In the genomic region with DNA sequence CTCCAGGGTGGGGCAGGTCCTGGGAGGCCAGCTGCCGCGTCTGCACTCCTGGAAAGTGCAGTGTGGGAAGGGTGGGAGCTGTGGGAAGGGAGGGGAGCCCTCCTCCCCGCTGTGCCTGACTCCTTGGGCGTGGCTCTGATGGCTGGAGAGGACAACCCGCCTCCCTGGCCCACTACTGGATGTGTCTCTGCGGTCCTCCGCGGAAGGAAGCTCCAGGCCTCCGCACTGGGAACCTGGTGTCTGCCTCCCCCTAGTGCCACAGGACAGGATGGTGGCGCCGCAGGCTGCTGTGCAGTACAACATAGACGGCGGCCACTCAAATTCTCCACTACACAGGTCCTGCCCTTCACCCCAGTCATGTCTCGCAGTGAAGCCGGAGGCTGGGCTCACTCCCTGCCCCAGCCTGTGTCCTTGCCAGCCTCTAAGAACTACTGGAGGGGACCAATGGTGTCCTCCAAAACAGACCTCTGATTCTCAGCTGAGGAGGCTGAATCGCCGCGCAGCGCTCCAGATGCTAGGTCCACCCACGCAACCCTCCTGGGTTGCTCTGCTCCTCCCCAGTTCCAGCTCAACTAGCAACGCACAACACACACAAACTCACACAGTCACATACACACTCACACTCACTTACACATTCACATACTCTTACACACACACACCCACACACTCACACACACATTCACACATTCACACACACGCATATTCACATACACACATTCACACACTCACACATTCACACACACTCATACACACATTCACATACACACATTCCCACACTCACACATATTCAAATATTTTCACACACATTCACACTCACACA, we compare ENCODE assay signal across 9 cellular contexts. TPM values are rescaled to one million over a fixed set of nuclear protein-coding genes. Genes with fewer than 3 reads are reported as not detected.
DNase-seq lines count a peak whose midpoint lies in the region; ATAC-seq and TF ChIP-seq lines count a peak whose summit lies in the region.
"Had no signal": no experiment of that assay in that cellular context is flagged by ENCODE, and none has a peak within 500 bp of the region (broad histone marks: within the 10 kb centered on the region; RNA-seq: fewer than 3 reads in every experiment).

No MANE protein-coding gene starts in this region.

- POLR2A ChIA-PET in A673 (lab: Charles Lee; ENCODE audit: low non-redundant PET) = interaction anchor here (0.7 kb wide), 1 partner anchor 262 kb away, joined by 6 read pairs; no protein-coding TSS in a partner anchor

- H3K9ac ChIP-seq in colonic mucosa (ENCODE audit: low read depth in 2 of 2, low read length in 2 of 2) = peak overlapping the region; percentile 4 to 44

- H3K4me1 ChIP-seq in A673 (ENCODE audit: insufficient read depth, low read length, poor library complexity, severe bottlenecking) (peaks cover 14% of the 10 kb centered on the region), colonic mucosa (peaks cover 9% of the 10 kb centered on the region), tibial nerve (peaks cover 0 to 10% (median 5%) of the 10 kb centered on the region in 4 donors)

- H3K4me3 ChIP-seq in A673 (ENCODE audit: low read depth, low read length, poor library complexity, severe bottlenecking) (peak overlapping the region; percentile 24), colonic mucosa (no peak overlapping the region), tibial nerve (no peak overlapping the region)

- no peaks in the 10 kb centered on the region for H3K9me3 ChIP-seq in A673 (ENCODE audit: low read depth, low read length, poor library complexity, severe bottlenecking)
- H3K9me3 ChIP-seq in colonic mucosa = no peaks in the 10 kb centered on the region
- no peaks in the 10 kb centered on the region for H3K9me3 ChIP-seq in tibial nerve

- TF ChIP-seq CTCF in A673 (conservative IDR thresholded peaks at IDR 0.05; ENCODE audit: low read depth, low read length) (peak; percentile 76), GM12872 (IDR thresholded peaks at IDR 0.05; ENCODE audit: insufficient read depth, low read depth, low read length) (peak; percentile 46; the same call in 2 of the 3 replicates), colonic mucosa (IDR thresholded peaks at IDR 0.05) (peak; percentile 47), tibial nerve (IDR thresholded peaks at IDR 0.05) (peak; percentile 34 to 69 (median 43))

- intact Hi-C loops in A673 (cut with micrococcal nuclease; ENCODE audit: unreplicated experiment) = loop anchor here (2.0 kb wide), 1 partner anchor 383 kb away; no protein-coding TSS in a partner anchor
- intact Hi-C loops in colonic mucosa (cut with DNase I) = no loop called here

- H3K36me3 ChIP-seq in A673 (ENCODE audit: insufficient read depth, low read length, poor library complexity, severe bottlenecking) = no peaks in the 10 kb centered on the region
- no peaks in the 10 kb centered on the region for H3K36me3 ChIP-seq in colonic mucosa
- no peaks in the 10 kb centered on the region for H3K36me3 ChIP-seq in tibial nerve

- ATAC-seq in GM21390 (IDR thresholded peaks at IDR 0.05; ENCODE audit: unreplicated experiment) = no peak

- DNase-seq in A673 (ENCODE audit: low spot score) = peak; percentile 81
- DNase-seq in NCI-H1930 (lab: John Stamatoyannopoulos, UW) = peak; percentile 35 to 67
- DNase-seq in UCSD-AML1 (lab: John Stamatoyannopoulos, UW; ENCODE audit: unreplicated experiment) = peak; percentile 78
- DNase-seq in colonic mucosa = peak; percentile 77
- DNase-seq in medulla oblongata (ENCODE audit: extremely low spot score) = peak; percentile 89
- peak; percentile 44 to 53 for DNase-seq in tibial nerve (ENCODE audit: low spot score in 2 of 2)

- peaks cover 3% of the 10 kb centered on the region for H3K27me3 ChIP-seq in A673 (replicated peaks; ENCODE audit: insufficient read depth, low read depth, low read length, poor library complexity)
- H3K27me3 ChIP-seq in colonic mucosa = no peaks in the 10 kb centered on the region
- no peaks in the 10 kb centered on the region for H3K27me3 ChIP-seq in tibial nerve

- H3K27ac ChIP-seq in A673 (ENCODE audit: low read depth, low read length, poor library complexity, severe bottlenecking) (no peak overlapping the region), colonic mucosa (peak overlapping the region; percentile 33), tibial nerve (peak overlapping the region in 1 of 4 donors; percentile 45)

- BruUV-seq in A673 (replicated peaks; lab: Mats Ljungman, UMichigan) = no TSS peak

- CTCF ChIA-PET in A673 (lab: Charles Lee) = interaction anchor here (0.6 to 3.1 kb wide), 10 partner anchors 8 to 493 kb away, joined by 3 to 59 read pairs (median 4); no protein-coding TSS in a partner anchor

- TF ChIP-seq POLR2A in tibial nerve (IDR thresholded peaks at IDR 0.05) = no peak

- WGBS in tibial nerve, 2 donors = 19 to 21% methylated on average over 18 to 20 of the region's 22 CpGs

- no peak for TF ChIP-seq EP300 in tibial nerve (IDR thresholded peaks at IDR 0.05)

RNA-seq across cellular contexts. Expression of a gene that starts 12.4 kb away (rescaled TPM):
- total RNA-seq in A673 (2021) (not detected in 2 replicates), colonic mucosa (1 to 10 TPM; 1.2 to 4.3 TPM), tibial nerve (1 to 10 TPM in 1 of 4 donors, under 1 TPM in 3; 0.20 to 1.1 (median 0.36) TPM)
- total RNA-seq: dermis microvascular lymphatic vessel endothelial cell had no signal

RNA-seq across cellular contexts. Expression of a gene that starts 15.1 kb away (rescaled TPM):
- total RNA-seq in A673 (2021) (not detected in 2 replicates), colonic mucosa (1 to 10 TPM in 1 of 2 donors, under 1 TPM in 1; 0.98 to 1.5 TPM), tibial nerve (1 to 10 TPM in 2 of 4 donors, under 1 TPM in 2; 0.39 to 1.8 (median 0.96) TPM)
